Comparison of ENCODE assay signal across 1 cellular context in genomic region chr19:393560-393959, GRCh38. TPM values are rescaled to one million over a fixed set of nuclear protein-coding genes. Genes with fewer than 3 reads are reported as not detected.
"Had no signal": no experiment of that assay in that cellular context is flagged by ENCODE, and none has a peak within 500 bp of the region (broad histone marks: within the 10 kb centered on the region; RNA-seq: fewer than 3 reads in every experiment).

No MANE protein-coding gene starts in this region.

RNA-seq across cellular contexts. Expression of gene C2CD4C, which starts 15.4 kb away (rescaled TPM):
- total RNA-seq: osteoblast had no signal
